Comparison of ENCODE assay signal across 7 cellular contexts in the genomic region with DNA sequence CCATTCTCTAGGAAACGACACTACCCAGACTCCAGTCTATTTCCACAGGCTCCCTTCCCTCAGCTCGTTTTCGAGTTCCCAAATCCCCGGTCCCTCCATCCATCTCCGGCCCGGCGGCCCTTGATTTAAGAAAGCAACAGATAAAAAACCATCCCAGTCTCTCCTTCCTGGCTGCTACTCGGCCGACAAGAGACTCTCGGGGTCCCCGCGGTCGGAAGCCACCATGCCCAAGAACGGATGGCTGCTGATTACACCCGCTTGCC. TPM values are rescaled to one million over a fixed set of nuclear protein-coding genes. Genes with fewer than 3 reads are reported as not detected.
DNase-seq lines count a peak whose midpoint lies in the region; ATAC-seq, FAIRE-seq and TF ChIP-seq lines count a peak whose summit lies in the region.

No MANE protein-coding gene starts in this region.

- H3K27me3 ChIP-seq in thoracic aorta (replicated peaks; ENCODE audit: insufficient read depth) = no peaks in the 10 kb centered on the region

- peak; percentile 2 for ATAC-seq in HG02943 (IDR thresholded peaks at IDR 0.05; ENCODE audit: low read depth, unreplicated experiment)
- ATAC-seq in activated naive CD4-positive, alpha-beta T cell treated with anti-CD3 and anti-CD28 coated beads, Interleukin-2, amount 50 U/mL, for 72 hours = no peak
- ATAC-seq in thoracic aorta (ENCODE audit: insufficient number of reproducible peaks, low FRiP score, low read depth) = no peak

- no peak for FAIRE-seq in frontal cortex (lab: Jason Lieb, UNC)

- peaks cover 2 to 11% (median 10%) of the 10 kb centered on the region in 3 donors for H3K27me3 Mint-ChIP-seq in immature natural killer cell (ENCODE audit: low read depth in 3 of 3)

- H3K36me3 ChIP-seq in thoracic aorta = peaks cover 28% of the 10 kb centered on the region

- no peak for TF ChIP-seq CTCF in thoracic aorta (IDR thresholded peaks at IDR 0.05)

- H3K4me1 Mint-ChIP-seq in immature natural killer cell = peaks cover 65 to 83% of the 10 kb centered on the region in 2 donors

- H3K4me3 Mint-ChIP-seq in immature natural killer cell = peak overlapping the region; percentile 97 to 99 (median 98)

- H3K9me3 ChIP-seq in thoracic aorta = no peaks in the 10 kb centered on the region

- peak overlapping the region; percentile 59 to 74 for H3K27ac ChIP-seq in thoracic aorta

- H3K36me3 Mint-ChIP-seq in activated naive CD4-positive, alpha-beta T cell treated with anti-CD3 and anti-CD28 coated beads, Interleukin-2, amount 50 U/mL, for 72 hours = peaks cover 49% of the 10 kb centered on the region in 2 donors
- peaks cover under 1 to 38% (median 17%) of the 10 kb centered on the region in 3 donors for H3K36me3 Mint-ChIP-seq in immature natural killer cell

- peak overlapping the region; percentile 97 to 100 for H3K27ac Mint-ChIP-seq in activated naive CD4-positive, alpha-beta T cell treated with anti-CD3 and anti-CD28 coated beads, Interleukin-2, amount 50 U/mL, for 72 hours
- peak overlapping the region; percentile 92 to 98 (median 94) for H3K27ac Mint-ChIP-seq in immature natural killer cell

- no peaks in the 10 kb centered on the region for H3K9me3 Mint-ChIP-seq in activated naive CD4-positive, alpha-beta T cell treated with anti-CD3 and anti-CD28 coated beads, Interleukin-2, amount 50 U/mL, for 72 hours
- no peaks in the 10 kb centered on the region for H3K9me3 Mint-ChIP-seq in immature natural killer cell

- peak overlapping the region; percentile 97 for H3K4me3 ChIP-seq in thoracic aorta

- DNase-seq in activated naive CD4-positive, alpha-beta T cell treated with anti-CD3 and anti-CD28 coated beads, Interleukin-2, amount 50 U/mL, for 72 hours (ENCODE audit: low spot score in 2 of 2) = no peak
- DNase-seq in immature natural killer cell = no peak
- DNase-seq in thoracic aorta (ENCODE audit: low spot score) = no peak
- no peak for DNase-seq in frontal cortex (ENCODE audit: low spot score in 2 of 2)
- DNase-seq in NCI-H2227 (lab: John Stamatoyannopoulos, UW; ENCODE audit: unreplicated experiment) = no peak
- DNase-seq in midbrain (lab: John Stamatoyannopoulos, UW) = no peak

- H3K4me1 ChIP-seq in thoracic aorta (ENCODE audit: control insufficient read depth in 1 of 2, low read depth in 2 of 2) = peaks cover 11 to 43% of the 10 kb centered on the region in 2 donors

RNA-seq across cellular contexts. Expression of a gene that starts 0.2 kb away (rescaled TPM):
- 1,000 to 10,000 TPM; 2,907 to 3,757 TPM for total RNA-seq in activated naive CD4-positive, alpha-beta T cell treated with anti-CD3 and anti-CD28 coated beads, Interleukin-2, amount 50 U/mL, for 72 hours
- 1,000 to 10,000 TPM in 1 of 3 donors, 100 to 1,000 TPM in 2; 683 to 1,109 (median 864) TPM for polyA plus RNA-seq in immature natural killer cell
- total RNA-seq in thoracic aorta (1,000 to 10,000 TPM; 1,235 to 1,884 TPM), frontal cortex (4,449 TPM)

RNA-seq across cellular contexts. Expression of a gene that starts 14.8 kb away (rescaled TPM):
- under 1 TPM; 0.18 to 0.21 TPM for total RNA-seq in activated naive CD4-positive, alpha-beta T cell treated with anti-CD3 and anti-CD28 coated beads, Interleukin-2, amount 50 U/mL, for 72 hours
- under 1 TPM in 1 of 3 donors, not detected in 2; 0.13 TPM for polyA plus RNA-seq in immature natural killer cell
- total RNA-seq in thoracic aorta (under 1 TPM in 1 of 2 donors, not detected in 1; 0.56 TPM), frontal cortex (not detected)

RNA-seq across cellular contexts. Expression of a gene that starts 43.2 kb away (rescaled TPM):
- total RNA-seq in activated naive CD4-positive, alpha-beta T cell treated with anti-CD3 and anti-CD28 coated beads, Interleukin-2, amount 50 U/mL, for 72 hours = not detected
- polyA plus RNA-seq in immature natural killer cell = not detected
- not detected for total RNA-seq in thoracic aorta
- not detected for total RNA-seq in frontal cortex

RNA-seq across cellular contexts. Expression of a gene that starts 52.9 kb away (rescaled TPM):
- total RNA-seq in activated naive CD4-positive, alpha-beta T cell treated with anti-CD3 and anti-CD28 coated beads, Interleukin-2, amount 50 U/mL, for 72 hours = 10 to 100 TPM; 68.1 to 72.4 TPM
- polyA plus RNA-seq in immature natural killer cell = 10 to 100 TPM; 37.2 to 75.0 (median 54.4) TPM
- 100 to 1,000 TPM; 110 to 113 TPM for total RNA-seq in thoracic aorta
- 41.2 TPM for total RNA-seq in frontal cortex
